8 cellular contexts compared by ENCODE assay signal in genomic region chr5:177447066-177447610, GRCh38. TPM values are rescaled to one million over a fixed set of nuclear protein-coding genes. Genes with fewer than 3 reads are reported as not detected.
A peak's percentile ranks its signal among the peaks of the same experiment; 100 is the strongest.
DNase-seq lines count a peak whose midpoint lies in the region; ATAC-seq, FAIRE-seq and TF ChIP-seq lines count a peak whose summit lies in the region.

No MANE protein-coding gene starts in this region.

- H3K4me1 ChIP-seq in CD4-positive, alpha-beta memory T cell (ENCODE audit: insufficient read depth, low read length) = peaks cover 48% of the 10 kb centered on the region
- H3K4me1 ChIP-seq in Panc1 (ENCODE audit: control insufficient read depth, insufficient read depth, low read length) (peaks cover 55% of the 10 kb centered on the region), ovary (ENCODE audit: insufficient read depth) (peaks cover 6% of the 10 kb centered on the region)

- H3K4me3 Mint-ChIP-seq in CD4-positive, alpha-beta memory T cell = peak overlapping the region in 3 of 8 donors; percentile 39 to 72 (median 63)

- no peaks in the 10 kb centered on the region for H3K27me3 ChIP-seq in CD4-positive, alpha-beta memory T cell (ENCODE audit: insufficient read depth, low read length)
- H3K27me3 ChIP-seq in Panc1 (ENCODE audit: control insufficient read depth, insufficient read depth, low read length) = no peaks in the 10 kb centered on the region
- no peaks in the 10 kb centered on the region for H3K27me3 ChIP-seq in ovary

- peak overlapping the region; percentile 94 for H3K27ac ChIP-seq in CD4-positive, alpha-beta memory T cell (ENCODE audit: low read depth, low read length)
- H3K27ac ChIP-seq in Panc1 (ENCODE audit: low read length) = peak overlapping the region; percentile 83
- H3K27ac ChIP-seq in ovary = no peak overlapping the region

- CTCF ChIA-PET in CD4-positive, alpha-beta memory T cell (lab: Charles Lee; ENCODE audit: partially characterized antibody) = interaction anchor here (0.8 to 26.1 kb wide), 6 partner anchors 8 to 131 kb away, joined by 3 to 821 read pairs (median 55); partner anchors contain the start of genes F12, GRK6 and PFN3
- CTCF ChIA-PET in Panc1 (lab: Charles Lee) = interaction anchor here (0.7 to 1.0 kb wide), 2 partner anchors 77 to 78 kb away, joined by 3 read pairs; no protein-coding TSS in a partner anchor

- 1 to 2% methylated on average over 16 to 44 of the region's 52 CpGs; no CpG with 5 or more reads in 1 of the 3 donors for WGBS in ovary, 3 donors

- in situ Hi-C loops in Panc1 (cut with HindIII; ENCODE audit: low pct_unique_long_range_greater_than_20kb, low sequenced_read_pairs) = no loop called here

- peak overlapping the region in 1 of 2 donors; percentile 27 for H3K4me3 ChIP-seq in CD4-positive, alpha-beta memory T cell (ENCODE audit: low read length in 2 of 2)
- H3K4me3 ChIP-seq in Panc1 (ENCODE audit: low read depth in 2 of 2, low read length in 2 of 2) = peak overlapping the region; percentile 54 to 70
- H3K4me3 ChIP-seq in ovary = peak overlapping the region; percentile 42

- TF ChIP-seq EP300 in ovary (IDR thresholded peaks at IDR 0.05) = no peak

- peaks cover 0 to 4% (median 0%) of the 10 kb centered on the region in 8 donors for H3K9me3 Mint-ChIP-seq in CD4-positive, alpha-beta memory T cell

- DNase-seq in CD4-positive, alpha-beta memory T cell = peak; percentile 82 to 89 (median 85)
- no peak for DNase-seq in Panc1 (ENCODE audit: low read depth, low spot score)
- DNase-seq in activated gamma-delta T cell (lab: John Stamatoyannopoulos, UW) = peak; percentile 66
- DNase-seq in frontal cortex (ENCODE audit: low spot score in 2 of 2) = peak; percentile 85 to 91
- DNase-seq in ovary = peak; percentile 50 to 70 (median 66)
- no peak for DNase-seq in amniotic stem cell (lab: John Stamatoyannopoulos, UW)

- TF ChIP-seq CTCF in Panc1 (IDR thresholded peaks at IDR 0.05) (no peak), ovary (IDR thresholded peaks at IDR 0.05) (no peak)

- H3K27me3 Mint-ChIP-seq in CD4-positive, alpha-beta memory T cell = no peaks in the 10 kb centered on the region

- POLR2A ChIA-PET in CD4-positive, alpha-beta memory T cell (lab: Charles Lee; ENCODE audit: partially characterized antibody) = interaction anchor here (0.9 to 20.7 kb wide), 15 partner anchors 8 to 138 kb away, joined by 3 to 1171 read pairs (median 22); partner anchors contain the start of genes F12, GRK6, LMAN2 and PDLIM7
- POLR2A ChIA-PET in Panc1 (lab: Charles Lee) = interaction anchor here (0.7 to 1.2 kb wide), 3 partner anchors 18 to 25 kb away, joined by 4 to 8 read pairs (median 6); partner anchors contain the start of gene GRK6

- peak overlapping the region in 2 of 7 donors; percentile 87 to 92 for H3K27ac Mint-ChIP-seq in CD4-positive, alpha-beta memory T cell

- peaks cover 0 to 20% of the 10 kb centered on the region in 2 donors for H3K36me3 Mint-ChIP-seq in CD4-positive, alpha-beta memory T cell

- peaks cover 27 to 54% (median 45%) of the 10 kb centered on the region in 4 donors for H3K4me1 Mint-ChIP-seq in CD4-positive, alpha-beta memory T cell

- FAIRE-seq in frontal cortex (lab: Jason Lieb, UNC) = no peak

- ATAC-seq in GM19438 (IDR thresholded peaks at IDR 0.05; ENCODE audit: low read depth, unreplicated experiment) = peak; percentile 29
- ATAC-seq in HG03469 (IDR thresholded peaks at IDR 0.05; ENCODE audit: unreplicated experiment) = peak; percentile 15
- ATAC-seq in Panc1 = peak; percentile 43

- H3K36me3 ChIP-seq in CD4-positive, alpha-beta memory T cell (ENCODE audit: insufficient read depth, low read length) = peaks cover 3% of the 10 kb centered on the region
- no peaks in the 10 kb centered on the region; the same call in 1 of the 2 replicates for H3K36me3 ChIP-seq in Panc1 (ENCODE audit: control insufficient read depth, insufficient read depth, low read length)
- no peaks in the 10 kb centered on the region for H3K36me3 ChIP-seq in ovary

- intact Hi-C loops in CD4-positive, alpha-beta memory T cell (cut with micrococcal nuclease) = loop anchor here (2.0 kb wide), 1 partner anchor 44 kb away; no protein-coding TSS in a partner anchor
- intact Hi-C loops in Panc1 (cut with micrococcal nuclease; ENCODE audit: unreplicated experiment) = no loop called here
- intact Hi-C loops in ovary (cut with DNase I) = loop anchor here in 1 of 4 donors (5.0 kb wide), 1 partner anchor 40 kb away; the partner anchor contains the start of gene F12

- no peak for TF ChIP-seq POLR2A in ovary (IDR thresholded peaks at IDR 0.05)

- no TSS peak for BruUV-seq in Panc1 (replicated peaks; lab: Mats Ljungman, UMichigan)

- H3K9me3 ChIP-seq in CD4-positive, alpha-beta memory T cell (ENCODE audit: control insufficient read depth in 1 of 2, low read length in 2 of 2) = no peaks in the 10 kb centered on the region
- H3K9me3 ChIP-seq in Panc1 (ENCODE audit: control insufficient read depth, insufficient read depth, low read depth, low read length) (no peaks in the 10 kb centered on the region), ovary (no peaks in the 10 kb centered on the region)

RNA-seq across cellular contexts. Expression of gene PRR7, which starts 0.5 kb away (rescaled TPM):
- total RNA-seq in CD4-positive, alpha-beta memory T cell = 1 to 10 TPM; 5.2 to 7.2 TPM
- polyA plus RNA-seq in CD4-positive, alpha-beta memory T cell = 10 to 100 TPM; 14.3 to 17.8 TPM
- total RNA-seq in Panc1 (2021; ENCODE audit: unreplicated experiment) (39.2 TPM), frontal cortex (12.2 TPM), ovary (10 to 100 TPM in 1 of 7 donors, 1 to 10 TPM in 5, under 1 TPM in 1; 0.66 to 11.4 (median 2.1) TPM)
- 61.1 TPM for polyA plus RNA-seq in Panc1 (2012; ENCODE audit: insufficient read length)
- under 1 TPM in 1 of 2 donors, not detected in 1; 0.51 TPM for polyA plus RNA-seq in ovary

RNA-seq across cellular contexts. Expression of gene GRK6, which starts 20.7 kb away (rescaled TPM):
- total RNA-seq in CD4-positive, alpha-beta memory T cell = 100 to 1,000 TPM; 189 to 191 TPM
- 100 to 1,000 TPM in 1 of 2 donors, 10 to 100 TPM in 1; 72.4 to 203 TPM for polyA plus RNA-seq in CD4-positive, alpha-beta memory T cell
- total RNA-seq in Panc1 (2021; ENCODE audit: unreplicated experiment) = 56.1 TPM
- 68.7 TPM for polyA plus RNA-seq in Panc1 (2012; ENCODE audit: insufficient read length)
- 25.7 TPM for total RNA-seq in frontal cortex
- total RNA-seq in ovary = 10 to 100 TPM; 13.6 to 30.3 (median 21.7) TPM
- polyA plus RNA-seq in ovary = 10 to 100 TPM in 1 of 2 donors, 1 to 10 TPM in 1; 5.9 to 15.3 TPM

RNA-seq across cellular contexts. Expression of gene DBN1, which starts 26.3 kb away (rescaled TPM):
- total RNA-seq in CD4-positive, alpha-beta memory T cell = 1 to 10 TPM in 1 of 2 experiments, under 1 TPM in 1; 0.99 to 1.2 TPM
- polyA plus RNA-seq in CD4-positive, alpha-beta memory T cell = under 1 TPM in 1 of 2 donors, not detected in 1; 0.49 TPM
- total RNA-seq in Panc1 (2021; ENCODE audit: unreplicated experiment) (195 TPM), frontal cortex (187 TPM), ovary (10 to 100 TPM; 35.1 to 91.6 (median 57.0) TPM)
- 379 TPM for polyA plus RNA-seq in Panc1 (2012; ENCODE audit: insufficient read length)
- 10 to 100 TPM; 18.4 to 55.4 TPM for polyA plus RNA-seq in ovary

RNA-seq across cellular contexts. Expression of gene F12, which starts 37.8 kb away (rescaled TPM):
- not detected for total RNA-seq in CD4-positive, alpha-beta memory T cell
- 1 to 10 TPM; 2.0 to 2.4 TPM for polyA plus RNA-seq in CD4-positive, alpha-beta memory T cell
- total RNA-seq in Panc1 (2021; ENCODE audit: unreplicated experiment) = 13.4 TPM
- 51.9 TPM for polyA plus RNA-seq in Panc1 (2012; ENCODE audit: insufficient read length)
- total RNA-seq in frontal cortex = 2.4 TPM
- total RNA-seq in ovary = 1 to 10 TPM in 1 of 7 donors, under 1 TPM in 1, not detected in 5; 0.28 to 1.7 TPM
- not detected for polyA plus RNA-seq in ovary

RNA-seq across cellular contexts. Expression of gene PFN3, which starts 46.7 kb away (rescaled TPM):
- not detected for total RNA-seq in CD4-positive, alpha-beta memory T cell
- polyA plus RNA-seq in CD4-positive, alpha-beta memory T cell = not detected
- total RNA-seq in Panc1 (2021; ENCODE audit: unreplicated experiment) (not detected), frontal cortex (0.82 TPM), ovary (not detected)
- not detected for polyA plus RNA-seq in Panc1 (2012; ENCODE audit: insufficient read length)
- polyA plus RNA-seq in ovary = not detected

Comparison
In these comparisons a context has a peak if more than half of its experiments do, and no peak if none do; other contexts are left out.
1. DNase-seq: peak in CD4-positive, alpha-beta memory T cell (5 of 5), activated gamma-delta T cell (single experiment), frontal cortex (2 of 2) and ovary (5 of 5); none in Panc1 (single experiment) and amniotic stem cell (single experiment).
2. H3K27ac ChIP-seq: peak in CD4-positive, alpha-beta memory T cell (single experiment) and Panc1 (single experiment); none in ovary (0 of 2).
3. RNA of gene DBN1, which starts 26.3 kb away (total RNA-seq): 195 TPM in Panc1 (single experiment), 187 TPM in frontal cortex (single experiment) and 35.1 to 91.6 TPM in ovary; 0.99 to 1.2 TPM in CD4-positive, alpha-beta memory T cell; every median in the first group is over 10 times any median in the second.
4. Peak in every context shown above with its lines, with median percentiles within 50 percentile points of each other: ATAC-seq.